ENCODE assay signal across 20 cellular contexts in genomic region chr6:142071981-142072380, GRCh38.
DNase-seq lines count a peak whose midpoint lies in the region; TF ChIP-seq lines count a peak whose summit lies in the region.
"Had no signal": no experiment of that assay in that cellular context is flagged by ENCODE, and none has a peak within 500 bp of the region (broad histone marks: within the 10 kb centered on the region; RNA-seq: fewer than 3 reads in every experiment).

No MANE protein-coding gene starts in this region.

- DNase-seq in ELF-1 (ENCODE audit: low read depth, low spot score) (peak; percentile 45), HFF-Myc (ENCODE audit: extremely low read depth, low read depth) (no peak), SK-N-SH (no peak), iPS DF 19.7 (ENCODE audit: low read depth, low spot score) (peak; percentile 35), NCI-H146 (lab: John Stamatoyannopoulos, UW) (no peak), GM23248 (no peak), nucleus accumbens (lab: John Stamatoyannopoulos, UW) (no peak)
- DNase-seq: activated CD4-positive, alpha-beta T cell treated with anti-CD3 and anti-CD28 coated beads for 1 hour; activated CD8-positive, alpha-beta memory T cell treated with anti-CD3 and anti-CD28 coated beads, Interleukin-2, amount 10 ng/mL, durations not matched to agents 7 days and 5 days; activated gamma-delta T cell; CD4-positive, alpha-beta T cell; GDM1; heart right ventricle; kidney glomerular epithelial cell; NCI-H2029; RPMI8226; sigmoid colon; T-helper 17 cell had no signal

- no peak for TF ChIP-seq RAD21 in SK-N-SH (IDR thresholded peaks at IDR 0.05; ENCODE audit: low read length)

- H3K9me2 ChIP-seq in SK-N-SH, result no peaks in the 10 kb centered on the region
- H3K9me2 ChIP-seq in GM23248 (ENCODE audit: insufficient read depth), result no peaks in the 10 kb centered on the region; the same call in 1 of the 2 replicates

- H3K4me2 ChIP-seq in SK-N-SH (no peak overlapping the region), GM23248 (ENCODE audit: unreplicated experiment) (no peak overlapping the region)

- H3F3A ChIP-seq in SK-N-SH (replicated peaks; ENCODE audit: insufficient read depth) (no peaks in the 10 kb centered on the region), GM23248 (ENCODE audit: insufficient read depth) (no peaks in the 10 kb centered on the region)

- CTCF ChIA-PET in SK-N-SH (lab: Yijun Ruan, JAX), result interaction anchor here (1.4 kb wide), 1 partner anchor 14 kb away, joined by 3 read pairs; no protein-coding TSS in a partner anchor

- H3K4me3 ChIP-seq in HFF-Myc (replicated peaks; ENCODE audit: low read depth, low read length) (no peak overlapping the region), SK-N-SH (ENCODE audit: low read depth in 2 of 2, low read length in 1 of 2) (no peak overlapping the region), GM23248 (no peak overlapping the region)
- H3K4me3 ChIP-seq: ascending aorta, heart right ventricle, sigmoid colon had no signal

- 9% methylated on average over 3 of the region's 3 CpGs for WGBS in SK-N-SH (ENCODE audit: low lambda C conversion rate)
- WGBS in GM23248 (ENCODE audit: low coverage in 1 of 2, low lambda C conversion rate in 2 of 2, missing lambda C conversion rate in 2 of 2), 2 experiments, result 35 to 56% methylated on average over 3 of the region's 3 CpGs

- H4K20me1 ChIP-seq in SK-N-SH (ENCODE audit: insufficient read depth) (no peaks in the 10 kb centered on the region), GM23248 (ENCODE audit: insufficient read depth) (no peaks in the 10 kb centered on the region)

- H3K79me2 ChIP-seq in SK-N-SH (ENCODE audit: insufficient read depth) (no peaks in the 10 kb centered on the region), GM23248 (ENCODE audit: insufficient read depth) (no peaks in the 10 kb centered on the region)

- H3K36me3 ChIP-seq in SK-N-SH (replicated peaks in 1 of 2; ENCODE audit: control insufficient read depth in 1 of 2, insufficient read depth in 2 of 2, low read length in 1 of 2) (no peaks in the 10 kb centered on the region), GM23248 (ENCODE audit: low read depth) (no peaks in the 10 kb centered on the region)
- H3K36me3 ChIP-seq: ascending aorta, heart right ventricle, sigmoid colon had no signal

- TF ChIP-seq EP300 in SK-N-SH (IDR thresholded peaks at IDR 0.05; ENCODE audit: borderline replicate concordance in 1 of 2, low read depth in 1 of 2, low read length in 1 of 2), result no peak

- POLR2A ChIA-PET in SK-N-SH (lab: Yijun Ruan, JAX), result no interaction called here

- in situ Hi-C loops in GM23248 (cut with MboI), result no loop called here

- peak; percentile 14 for TF ChIP-seq CTCF in HFF-Myc (IDR thresholded peaks at IDR 0.05; ENCODE audit: low read depth, low read length, missing control alignments)
- peak; percentile 31; the same call in 1 of the 2 replicates for TF ChIP-seq CTCF in SK-N-SH (IDR thresholded peaks at IDR 0.05)

- H3K27ac ChIP-seq in SK-N-SH (ENCODE audit: low read depth in 2 of 2, low read length in 1 of 2) (no peak overlapping the region), GM23248 (no peak overlapping the region)
- H3K27ac ChIP-seq: ascending aorta, heart right ventricle, HL-60, sigmoid colon had no signal

- H3K9me3 ChIP-seq in SK-N-SH (no peaks in the 10 kb centered on the region), GM23248 (ENCODE audit: low read depth) (no peaks in the 10 kb centered on the region)
- H3K9me3 ChIP-seq: ascending aorta, sigmoid colon had no signal

- H3K9ac ChIP-seq in SK-N-SH, result no peak overlapping the region
- no peak overlapping the region for H3K9ac ChIP-seq in GM23248

- no peaks in the 10 kb centered on the region; a peak in 1 of 4 replicates for H3K4me1 ChIP-seq in SK-N-SH (ENCODE audit: control insufficient read depth in 1 of 2, insufficient read depth in 2 of 2, low read depth in 1 of 2, low read length in 1 of 2)
- no peaks in the 10 kb centered on the region for H3K4me1 ChIP-seq in GM23248 (ENCODE audit: insufficient read depth)
- H3K4me1 ChIP-seq: ascending aorta, heart right ventricle, sigmoid colon had no signal

- H2AFZ ChIP-seq in SK-N-SH (ENCODE audit: low read depth), result no peak overlapping the region
- H2AFZ ChIP-seq in GM23248, result no peak overlapping the region

- H3K27me3 ChIP-seq in SK-N-SH (ENCODE audit: insufficient read depth) (no peaks in the 10 kb centered on the region), GM23248 (replicated peaks; ENCODE audit: insufficient read depth) (no peaks in the 10 kb centered on the region)
- H3K27me3 ChIP-seq: ascending aorta, sigmoid colon had no signal

TF ChIP-seq in SK-N-SH, 30 proteins besides CTCF, POLR2A, EP300 and RAD21:
- TF ChIP-seq FOXJ3 (CRISPR knock-in tag; IDR thresholded peaks at IDR 0.05) (no peak), MEF2A (IDR thresholded peaks at IDR 0.05; ENCODE audit: borderline replicate concordance, low read depth) (no peak), RXRA (IDR thresholded peaks at IDR 0.05; ENCODE audit: borderline replicate concordance, low read depth) (no peak), MXI1 (IDR thresholded peaks at IDR 0.05; ENCODE audit: low read depth, low read length) (no peak), MAX (IDR thresholded peaks at IDR 0.05; ENCODE audit: low read depth) (no peak), SMC3 (IDR thresholded peaks at IDR 0.05; ENCODE audit: low read depth, low read length) (no peak)
TF ChIP-seq in SK-N-SH: peak in this region for 0.

Comparison
In these comparisons a context has a peak if more than half of its experiments do, and no peak if none do; other contexts are left out.
1. DNase-seq: peak in ELF-1 (single experiment) and iPS DF 19.7 (single experiment); none in HFF-Myc (single experiment), SK-N-SH (single experiment), NCI-H146 (single experiment), GM23248 (single experiment) and nucleus accumbens (0 of 56).